In genomic region chr7:98265841-98266271, GRCh38 we compare ENCODE assay signal across 1 cellular context.
TF ChIP-seq lines count a peak whose summit lies in the region.

No MANE protein-coding gene starts in this region.

TF ChIP-seq in HepG2, 621 proteins besides CTCF, POLR2A, EP300 and RAD21:
- TF ChIP-seq ZNF790 (CRISPR knock-in tag; IDR thresholded peaks at IDR 0.05; ENCODE audit: borderline replicate concordance) = no peak
- TF ChIP-seq ZBTB8A (CRISPR knock-in tag; IDR thresholded peaks at IDR 0.05; ENCODE audit: borderline replicate concordance, low read depth) = no peak
- TF ChIP-seq, protein P1, sequence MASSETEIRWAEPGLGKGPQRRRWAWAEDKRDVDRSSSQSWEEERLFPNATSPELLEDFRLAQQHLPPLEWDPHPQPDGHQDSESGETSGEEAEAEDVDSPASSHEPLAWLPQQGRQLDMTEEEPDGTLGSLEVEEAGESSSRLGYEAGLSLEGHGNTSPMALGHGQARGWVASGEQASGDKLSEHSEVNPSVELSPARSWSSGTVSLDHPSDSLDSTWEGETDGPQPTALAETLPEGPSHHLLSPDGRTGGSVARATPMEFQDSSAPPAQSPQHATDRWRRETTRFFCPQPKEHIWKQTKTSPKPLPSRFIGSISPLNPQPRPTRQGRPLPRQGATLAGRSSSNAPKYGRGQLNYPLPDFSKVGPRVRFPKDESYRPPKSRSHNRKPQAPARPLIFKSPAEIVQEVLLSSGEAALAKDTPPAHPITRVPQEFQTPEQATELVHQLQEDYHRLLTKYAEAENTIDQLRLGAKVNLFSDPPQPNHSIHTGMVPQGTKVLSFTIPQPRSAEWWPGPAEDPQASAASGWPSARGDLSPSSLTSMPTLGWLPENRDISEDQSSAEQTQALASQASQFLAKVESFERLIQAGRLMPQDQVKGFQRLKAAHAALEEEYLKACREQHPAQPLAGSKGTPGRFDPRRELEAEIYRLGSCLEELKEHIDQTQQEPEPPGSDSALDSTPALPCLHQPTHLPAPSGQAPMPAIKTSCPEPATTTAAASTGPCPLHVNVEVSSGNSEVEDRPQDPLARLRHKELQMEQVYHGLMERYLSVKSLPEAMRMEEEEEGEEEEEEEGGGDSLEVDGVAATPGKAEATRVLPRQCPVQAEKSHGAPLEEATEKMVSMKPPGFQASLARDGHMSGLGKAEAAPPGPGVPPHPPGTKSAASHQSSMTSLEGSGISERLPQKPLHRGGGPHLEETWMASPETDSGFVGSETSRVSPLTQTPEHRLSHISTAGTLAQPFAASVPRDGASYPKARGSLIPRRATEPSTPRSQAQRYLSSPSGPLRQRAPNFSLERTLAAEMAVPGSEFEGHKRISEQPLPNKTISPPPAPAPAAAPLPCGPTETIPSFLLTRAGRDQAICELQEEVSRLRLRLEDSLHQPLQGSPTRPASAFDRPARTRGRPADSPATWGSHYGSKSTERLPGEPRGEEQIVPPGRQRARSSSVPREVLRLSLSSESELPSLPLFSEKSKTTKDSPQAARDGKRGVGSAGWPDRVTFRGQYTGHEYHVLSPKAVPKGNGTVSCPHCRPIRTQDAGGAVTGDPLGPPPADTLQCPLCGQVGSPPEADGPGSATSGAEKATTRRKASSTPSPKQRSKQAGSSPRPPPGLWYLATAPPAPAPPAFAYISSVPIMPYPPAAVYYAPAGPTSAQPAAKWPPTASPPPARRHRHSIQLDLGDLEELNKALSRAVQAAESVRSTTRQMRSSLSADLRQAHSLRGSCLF (CRISPR knock-in tag; IDR thresholded peaks at IDR 0.05; ENCODE audit: borderline replicate concordance) = no peak
- TF ChIP-seq GMEB2 (CRISPR knock-in tag; IDR thresholded peaks at IDR 0.05; ENCODE audit: low read depth) = no peak
TF ChIP-seq in HepG2: peak in this region for 0.
